Comparison of ENCODE assay signal across 14 cellular contexts in the genomic region with DNA sequence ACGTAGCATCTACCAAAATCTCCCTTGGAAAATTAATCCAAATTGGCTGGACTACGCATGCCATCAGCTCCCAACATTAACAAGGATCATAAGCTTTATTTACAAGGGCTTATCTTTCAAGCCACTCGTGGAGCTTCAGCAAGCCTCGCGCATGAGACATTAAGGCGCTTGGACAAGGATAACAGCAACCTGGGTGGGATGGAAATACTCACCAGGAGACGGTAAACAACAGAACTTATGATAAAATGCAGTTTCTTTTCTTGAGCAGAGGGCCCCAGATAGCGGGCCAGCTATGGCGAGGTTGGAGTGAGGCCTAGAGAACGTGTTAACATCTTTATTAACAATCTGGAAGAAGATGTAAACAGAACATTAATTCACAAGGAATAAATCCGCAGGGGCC.
A peak's percentile ranks its signal among the peaks of the same experiment; 100 is the strongest.
DNase-seq lines count a peak whose midpoint lies in the region; ATAC-seq and TF ChIP-seq lines count a peak whose summit lies in the region.
"Had no signal": no experiment of that assay in that cellular context is flagged by ENCODE, and none has a peak within 500 bp of the region (broad histone marks: within the 10 kb centered on the region; RNA-seq: fewer than 3 reads in every experiment).

No MANE protein-coding gene starts in this region.

- H2AFZ ChIP-seq in OCI-LY3 (ENCODE audit: low read depth, low read length) (0 out of 2 replicates have a peak overlapping the region, but pooled peaks have one; percentile 49), neural progenitor cell (replicated peaks) (no peak overlapping the region)

- peaks cover 31% of the 10 kb centered on the region; the same call in 1 of the 2 replicates for H3K27me3 ChIP-seq in OCI-LY3 (ENCODE audit: low read depth, low read length)
- no peaks in the 10 kb centered on the region for H3K27me3 ChIP-seq in neural progenitor cell
- H3K27me3 ChIP-seq: BLaER1 treated with 17β-estradiol and CSF1 and Interleukin-3, amounts not matched to agents 10 nM and 100 nM had no signal

- ATAC-seq in GM21529 (IDR thresholded peaks at IDR 0.05; ENCODE audit: unreplicated experiment): no peak
- ATAC-seq: CD8-positive, alpha-beta T cell had no signal

- H3K27ac ChIP-seq in OCI-LY3 (ENCODE audit: low read length) (no peak overlapping the region), neural progenitor cell (no peak overlapping the region)
- H3K27ac ChIP-seq: BLaER1 treated with 17β-estradiol and CSF1 and Interleukin-3, amounts not matched to agents 10 nM and 100 nM had no signal

- H3K4me3 Mint-ChIP-seq in brain (peak overlapping the region in 1 of 5 experiments; percentile 1), neural progenitor cell (no peak overlapping the region)
- H3K4me3 Mint-ChIP-seq: B cell; CD8-positive, alpha-beta T cell; H9 had no signal

- no peaks in the 10 kb centered on the region for H3K27me3 Mint-ChIP-seq in brain
- no peaks in the 10 kb centered on the region for H3K27me3 Mint-ChIP-seq in neural progenitor cell (ENCODE audit: insufficient read depth, low read depth)
- H3K27me3 Mint-ChIP-seq: B cell had no signal

- no peaks in the 10 kb centered on the region for H3K36me3 ChIP-seq in OCI-LY3 (replicated peaks; ENCODE audit: low read depth, low read length)
- no peaks in the 10 kb centered on the region for H3K36me3 ChIP-seq in neural progenitor cell
- H3K36me3 ChIP-seq: BLaER1 treated with 17β-estradiol and CSF1 and Interleukin-3, amounts not matched to agents 10 nM and 100 nM had no signal

- no peaks in the 10 kb centered on the region for H3F3A ChIP-seq in neural progenitor cell (ENCODE audit: low read depth)

- H3K79me2 ChIP-seq in OCI-LY3 (ENCODE audit: low read length): no peaks in the 10 kb centered on the region
- no peaks in the 10 kb centered on the region for H3K79me2 ChIP-seq in neural progenitor cell (ENCODE audit: low read depth)

- peaks cover 0 to 8% (median 0%) of the 10 kb centered on the region in 5 experiments for H3K9me3 Mint-ChIP-seq in brain
- H3K9me3 Mint-ChIP-seq in neural progenitor cell: no peaks in the 10 kb centered on the region
- H3K9me3 Mint-ChIP-seq: CD8-positive, alpha-beta T cell had no signal

- no peaks in the 10 kb centered on the region for H4K20me1 ChIP-seq in OCI-LY3 (ENCODE audit: insufficient read depth, low read length)
- H4K20me1 ChIP-seq in neural progenitor cell (ENCODE audit: low read depth): no peaks in the 10 kb centered on the region
- H4K20me1 ChIP-seq: BLaER1 treated with 17β-estradiol and CSF1 and Interleukin-3, amounts not matched to agents 10 nM and 100 nM had no signal

- no peak for TF ChIP-seq CTCF in OCI-LY3 (IDR thresholded peaks at IDR 0.05; ENCODE audit: low read depth, low read length)
- no peak for TF ChIP-seq CTCF in brain (conservative IDR thresholded peaks at IDR 0.05)
- no peak for TF ChIP-seq CTCF in neural progenitor cell (IDR thresholded peaks at IDR 0.05)

- H3K27ac Mint-ChIP-seq in brain (peak overlapping the region in 3 of 5 experiments; percentile 6 to 73 (median 34)), neural progenitor cell (peak overlapping the region; percentile 13)
- H3K27ac Mint-ChIP-seq: B cell; CD8-positive, alpha-beta T cell had no signal

- H3K4me1 ChIP-seq in OCI-LY3 (ENCODE audit: low read length) (no peaks in the 10 kb centered on the region), neural progenitor cell (no peaks in the 10 kb centered on the region)
- H3K4me1 ChIP-seq: BLaER1 treated with 17β-estradiol and CSF1 and Interleukin-3, amounts not matched to agents 10 nM and 100 nM had no signal

- no peaks in the 10 kb centered on the region for H3K9me3 ChIP-seq in OCI-LY3 (ENCODE audit: insufficient read depth, low read length)
- H3K9me3 ChIP-seq in neural progenitor cell (ENCODE audit: low read depth): no peaks in the 10 kb centered on the region
- H3K9me3 ChIP-seq: BLaER1 treated with 17β-estradiol and CSF1 and Interleukin-3, amounts not matched to agents 10 nM and 100 nM had no signal

- H3K4me1 Mint-ChIP-seq in brain: no peaks in the 10 kb centered on the region
- H3K4me1 Mint-ChIP-seq in neural progenitor cell: peaks cover 3% of the 10 kb centered on the region
- H3K4me1 Mint-ChIP-seq: B cell had no signal

- no peak overlapping the region for H3K4me3 ChIP-seq in OCI-LY3 (ENCODE audit: low read length)
- H3K4me3 ChIP-seq in neural progenitor cell: no peak overlapping the region
- H3K4me3 ChIP-seq: BLaER1 treated with 17β-estradiol and CSF1 and Interleukin-3, amounts not matched to agents 10 nM and 100 nM had no signal

- no peak overlapping the region for H3K9ac ChIP-seq in OCI-LY3 (ENCODE audit: low read length)
- no peak overlapping the region for H3K9ac ChIP-seq in neural progenitor cell
- H3K9ac ChIP-seq: BLaER1 treated with 17β-estradiol and CSF1 and Interleukin-3, amounts not matched to agents 10 nM and 100 nM had no signal

- H3K4me2 ChIP-seq in OCI-LY3 (ENCODE audit: low read length): no peak overlapping the region
- H3K4me2 ChIP-seq in neural progenitor cell: no peak overlapping the region
- H3K4me2 ChIP-seq: BLaER1 treated with 17β-estradiol and CSF1 and Interleukin-3, amounts not matched to agents 10 nM and 100 nM had no signal

- peak; percentile 7 for DNase-seq in ELF-1 (ENCODE audit: low read depth, low spot score)
- DNase-seq in neural progenitor cell (ENCODE audit: low spot score): no peak
- DNase-seq in NCI-H2029 (lab: John Stamatoyannopoulos, UW): no peak
- no peak for DNase-seq in DMS79 treated with DMSO at 0.1 percent for 48 hours (lab: John Stamatoyannopoulos, UW)
- DNase-seq: Calu3; CD8-positive, alpha-beta T cell; GF-D8; H9; IMR-90 had no signal

- peaks cover 2% of the 10 kb centered on the region for H3K36me3 Mint-ChIP-seq in brain
- no peaks in the 10 kb centered on the region for H3K36me3 Mint-ChIP-seq in neural progenitor cell
- H3K36me3 Mint-ChIP-seq: CD8-positive, alpha-beta T cell had no signal
